Comparison of ENCODE assay signal across 28 cellular contexts in the genomic region with DNA sequence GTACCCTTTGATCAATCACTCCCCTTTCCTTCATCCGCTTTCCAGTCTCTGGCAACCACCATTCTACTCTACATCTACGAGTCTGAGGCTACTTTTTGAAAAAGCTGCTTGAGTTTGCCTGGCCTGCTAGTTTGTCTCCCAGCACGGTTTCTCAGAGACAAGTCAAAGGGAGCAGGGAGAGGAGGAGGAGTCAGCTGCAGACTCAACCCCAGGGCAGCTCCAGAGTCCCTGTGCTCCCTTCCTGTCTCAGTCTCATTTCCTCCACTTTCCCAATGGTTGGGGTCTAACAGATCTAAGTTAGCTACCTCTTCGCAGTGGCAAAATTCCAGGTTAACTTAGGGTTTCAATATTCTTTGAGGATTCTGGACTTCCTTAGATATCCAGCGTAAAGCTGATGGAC.
"Had no signal": no experiment of that assay in that cellular context is flagged by ENCODE, and none has a peak within 500 bp of the region (broad histone marks: within the 10 kb centered on the region; RNA-seq: fewer than 3 reads in every experiment).

No MANE protein-coding gene starts in this region.

- H3K27ac ChIP-seq: ascending aorta, body of pancreas, Peyer's patch, SJSA1, VCaP had no signal

- H3K27ac Mint-ChIP-seq: activated CD8-positive, alpha-beta T cell treated with anti-CD3 and anti-CD28 coated beads, Interleukin-2, amount 10 ng/mL, durations not matched to agents 7 days and 5 days; activated naive CD4-positive, alpha-beta T cell treated with anti-CD3 and anti-CD28 coated beads, Interleukin-2, amount 50 U/mL, for 72 hours; activated naive CD8-positive, alpha-beta T cell treated with anti-CD3 and anti-CD28 coated beads, Interleukin-2, amount 50 U/mL, for 24 hours; activated T-helper 1 cell treated with anti-CD3 and anti-CD28 coated beads, Interleukin-12 subunit alpha, Interleukin-12 subunit beta, Interleukin-2, Interleukin-4 antibody, amounts not matched to agents 30 ng/mL and 10 ng/mL and 1 ng/mL, durations not matched to agents 14 hours and 24 hours and 36 hours; T-helper 17 cell had no signal

- H3K4me1 ChIP-seq: body of pancreas, Peyer's patch had no signal

- DNase-seq: activated CD4-positive, alpha-beta T cell treated with anti-CD3 and anti-CD28 coated beads for 4 hours; activated CD8-positive, alpha-beta memory T cell treated with anti-CD3 and anti-CD28 coated beads, Interleukin-2, amount 50 U/mL, for 48 hours; activated CD8-positive, alpha-beta T cell treated with anti-CD3 and anti-CD28 coated beads, Interleukin-2, amount 10 ng/mL, durations not matched to agents 7 days and 5 days; activated effector memory CD4-positive, alpha-beta T cell treated with Interleukin-2 at 50 U/mL for 16 hours; activated naive CD4-positive, alpha-beta T cell treated with Interleukin-2 at 50 U/mL for 16 hours; activated naive CD8-positive, alpha-beta T cell treated with anti-CD3 and anti-CD28 coated beads, Interleukin-2, amount 50 U/mL, for 24 hours; activated T-cell treated with anti-CD3 and anti-CD28 coated beads, Interleukin-2, amount 50 U/mL, for 1 hour; amniotic stem cell; body of pancreas; central memory CD4-positive, alpha-beta T cell; MG63; MV-4-11; NCI-H1105; NCI-H1436; NCI-H1694 treated with DMSO at 0.1 percent for 48 hours; NCI-H2081; NCI-H510A treated with DMSO at 0.1 percent for 48 hours; NCI-H69; NK-92 treated with Interleukin-12 subunit alpha and Interleukin-12 subunit beta, amount 100 ng/mL, for 24 hours; Peyer's patch; SHP77; T-helper 17 cell; T1000 had no signal

- H3K4me3 ChIP-seq: ascending aorta, body of pancreas, MG63, Peyer's patch, SJSA1 had no signal

- H3K36me3 ChIP-seq: MG63, Peyer's patch, SJSA1 had no signal

- H3K36me3 Mint-ChIP-seq: activated naive CD4-positive, alpha-beta T cell treated with anti-CD3 and anti-CD28 coated beads, Interleukin-2, amount 50 U/mL, for 72 hours had no signal

- H3K27me3 ChIP-seq: ascending aorta, body of pancreas, MG63, Peyer's patch, SJSA1 had no signal

- H3K9me3 ChIP-seq: ascending aorta, body of pancreas, MG63, Peyer's patch, SJSA1 had no signal

- H3K9me3 Mint-ChIP-seq: activated naive CD4-positive, alpha-beta T cell treated with anti-CD3 and anti-CD28 coated beads, Interleukin-2, amount 50 U/mL, for 72 hours; activated naive CD8-positive, alpha-beta T cell treated with anti-CD3 and anti-CD28 coated beads, Interleukin-2, amount 50 U/mL, for 24 hours; activated T-helper 1 cell treated with anti-CD3 and anti-CD28 coated beads, Interleukin-12 subunit alpha, Interleukin-12 subunit beta, Interleukin-2, Interleukin-4 antibody, amounts not matched to agents 30 ng/mL and 10 ng/mL and 1 ng/mL, durations not matched to agents 14 hours and 24 hours and 36 hours had no signal

- H3K4me3 Mint-ChIP-seq: activated CD8-positive, alpha-beta T cell treated with anti-CD3 and anti-CD28 coated beads, Interleukin-2, amount 10 ng/mL, durations not matched to agents 7 days and 5 days; activated naive CD8-positive, alpha-beta T cell treated with anti-CD3 and anti-CD28 coated beads, Interleukin-2, amount 50 U/mL, for 24 hours; activated T-helper 1 cell treated with anti-CD3 and anti-CD28 coated beads, Interleukin-12 subunit alpha, Interleukin-12 subunit beta, Interleukin-2, Interleukin-4 antibody, amounts not matched to agents 30 ng/mL and 10 ng/mL and 1 ng/mL, durations not matched to agents 14 hours and 24 hours and 36 hours; T-helper 17 cell had no signal

- ATAC-seq: activated CD8-positive, alpha-beta T cell treated with anti-CD3 and anti-CD28 coated beads, Interleukin-2, amount 10 ng/mL, durations not matched to agents 7 days and 5 days; activated naive CD4-positive, alpha-beta T cell treated with anti-CD3 and anti-CD28 coated beads, Interleukin-2, amount 50 U/mL, for 72 hours; activated naive CD8-positive, alpha-beta T cell treated with anti-CD3 and anti-CD28 coated beads, Interleukin-2, amount 50 U/mL, for 24 hours; body of pancreas; T-helper 17 cell had no signal
